ENCODE assay signal across 28 cellular contexts in the genomic region with DNA sequence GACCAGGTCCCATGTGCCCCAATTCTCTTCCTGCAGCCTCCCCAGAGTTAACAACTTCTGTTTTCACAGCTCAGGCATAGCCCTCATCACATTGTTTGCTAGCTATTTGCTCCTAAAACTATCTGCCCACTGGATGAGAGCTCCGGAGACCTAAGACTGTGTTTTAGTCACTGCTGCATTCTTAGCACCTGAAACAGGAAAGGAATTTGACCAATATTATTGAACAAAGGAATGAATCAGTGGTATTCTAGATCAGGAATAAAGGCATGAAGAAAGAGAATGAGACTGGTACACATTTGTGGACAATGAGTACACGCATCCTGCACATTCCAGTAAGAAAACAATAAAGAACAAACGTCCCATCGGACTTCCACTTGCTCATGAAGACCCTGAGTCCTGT. TPM values are rescaled to one million over a fixed set of nuclear protein-coding genes. Genes with fewer than 3 reads are reported as not detected.
"Had no signal": no experiment of that assay in that cellular context is flagged by ENCODE, and none has a peak within 500 bp of the region (broad histone marks: within the 10 kb centered on the region; RNA-seq: fewer than 3 reads in every experiment).

No MANE protein-coding gene starts in this region.

- H3K27me3 Mint-ChIP-seq: activated CD4-positive, alpha-beta memory T cell treated with anti-CD3 and anti-CD28 coated beads, Interleukin-2, amount 10 ng/mL, durations not matched to agents 7 days and 5 days had no signal

- H3K36me3 Mint-ChIP-seq: activated naive CD8-positive, alpha-beta T cell treated with anti-CD3 and anti-CD28 coated beads, Interleukin-2, amount 10 ng/mL, durations not matched to agents 7 days and 5 days had no signal

- H3K36me3 ChIP-seq: adrenal gland, cardiac muscle cell, MG63, Peyer's patch had no signal

- ATAC-seq: activated CD4-positive, alpha-beta T cell treated with anti-CD3 and anti-CD28 coated beads for 36 hours; activated T-cell treated with anti-CD3 and anti-CD28 coated beads, Interleukin-2, amount 50 U/mL, for 72 hours; body of pancreas had no signal

- DNase-seq: activated CD4-positive, alpha-beta memory T cell treated with anti-CD3 and anti-CD28 coated beads, Interleukin-2, amount 10 ng/mL, durations not matched to agents 7 days and 5 days; activated CD4-positive, alpha-beta T cell treated with anti-CD3 and anti-CD28 coated beads for 36 hours; activated CD4-positive, alpha-beta T cell treated with anti-CD3 and anti-CD28 coated beads, Interleukin-2, amount 50 U/mL, for 1 hour; activated CD8-positive, alpha-beta memory T cell treated with anti-CD3 and anti-CD28 coated beads, Interleukin-2, amount 50 U/mL, for 4 hours; activated gamma-delta T cell treated with Interleukin-2 at 50 U/mL for 16 hours; activated naive CD4-positive, alpha-beta T cell treated with anti-CD3 and anti-CD28 coated beads, Interleukin-2, amount 50 U/mL, for 16 hours; activated naive CD8-positive, alpha-beta T cell treated with anti-CD3 and anti-CD28 coated beads, Interleukin-2, amount 10 ng/mL, durations not matched to agents 7 days and 5 days; activated T-cell treated with anti-CD3 and anti-CD28 coated beads, Interleukin-2, amount 50 U/mL, for 72 hours; adrenal gland; anterior cingulate cortex; body of pancreas; MG63; MV-4-11; NCI-H1092 treated with DMSO at 0.1 percent for 48 hours; NCI-H1417 treated with DMSO at 0.1 percent for 48 hours; NCI-H1694; NCI-H2081; NCI-H510A treated with DMSO at 0.1 percent for 48 hours; NCI-H69; NK-92 treated with Interleukin-12 subunit alpha and Interleukin-12 subunit beta, amount 100 ng/mL, for 24 hours; OCI-M1; Peyer's patch; SHP77 treated with DMSO at 0.1 percent for 48 hours had no signal

- H3K9me3 ChIP-seq: adrenal gland, body of pancreas, MG63, Peyer's patch had no signal

- H3K4me3 Mint-ChIP-seq: activated CD4-positive, alpha-beta memory T cell treated with anti-CD3 and anti-CD28 coated beads, Interleukin-2, amount 10 ng/mL, durations not matched to agents 7 days and 5 days; activated CD4-positive, alpha-beta T cell treated with anti-CD3 and anti-CD28 coated beads for 36 hours; activated naive CD8-positive, alpha-beta T cell treated with anti-CD3 and anti-CD28 coated beads, Interleukin-2, amount 10 ng/mL, durations not matched to agents 7 days and 5 days; activated T-cell treated with anti-CD3 and anti-CD28 coated beads, Interleukin-2, amount 50 U/mL, for 72 hours; T-helper 1 cell treated with Interleukin-12 subunit alpha and Interleukin-12 subunit beta and Interleukin-4 antibody, amounts not matched to agents 30 μg/mL and 1 μg/mL, for 36 hours had no signal

- H3K4me3 ChIP-seq: adrenal gland, body of pancreas, cardiac muscle cell, MG63, Peyer's patch had no signal

- H3K27ac ChIP-seq: adrenal gland, body of pancreas, cardiac muscle cell, Peyer's patch, VCaP had no signal

- H3K27ac Mint-ChIP-seq: activated CD4-positive, alpha-beta memory T cell treated with anti-CD3 and anti-CD28 coated beads, Interleukin-2, amount 10 ng/mL, durations not matched to agents 7 days and 5 days; activated CD4-positive, alpha-beta T cell treated with anti-CD3 and anti-CD28 coated beads for 36 hours; activated naive CD8-positive, alpha-beta T cell treated with anti-CD3 and anti-CD28 coated beads, Interleukin-2, amount 10 ng/mL, durations not matched to agents 7 days and 5 days; activated T-cell treated with anti-CD3 and anti-CD28 coated beads, Interleukin-2, amount 50 U/mL, for 72 hours; activated T-helper 2 cell treated with anti-CD3 and anti-CD28 coated beads, Interferon-gamma antibody, Interleukin-2, Interleukin-4, amounts not matched to agents 10 μg/mL and 5 μg/mL and 100 μg/mL, durations not matched to agents 14 hours and 24 hours and 36 hours; T-helper 1 cell treated with Interleukin-12 subunit alpha and Interleukin-12 subunit beta and Interleukin-4 antibody, amounts not matched to agents 30 μg/mL and 1 μg/mL, for 36 hours had no signal

- H3K4me1 Mint-ChIP-seq: activated CD4-positive, alpha-beta memory T cell treated with anti-CD3 and anti-CD28 coated beads, Interleukin-2, amount 10 ng/mL, durations not matched to agents 7 days and 5 days; activated CD4-positive, alpha-beta T cell treated with anti-CD3 and anti-CD28 coated beads for 36 hours; activated naive CD8-positive, alpha-beta T cell treated with anti-CD3 and anti-CD28 coated beads, Interleukin-2, amount 10 ng/mL, durations not matched to agents 7 days and 5 days had no signal

- H3K9me3 Mint-ChIP-seq: activated CD4-positive, alpha-beta memory T cell treated with anti-CD3 and anti-CD28 coated beads, Interleukin-2, amount 10 ng/mL, durations not matched to agents 7 days and 5 days; activated naive CD8-positive, alpha-beta T cell treated with anti-CD3 and anti-CD28 coated beads, Interleukin-2, amount 10 ng/mL, durations not matched to agents 7 days and 5 days; activated T-helper 2 cell treated with anti-CD3 and anti-CD28 coated beads, Interferon-gamma antibody, Interleukin-2, Interleukin-4, amounts not matched to agents 10 μg/mL and 5 μg/mL and 100 μg/mL, durations not matched to agents 14 hours and 24 hours and 36 hours; T-helper 1 cell treated with Interleukin-12 subunit alpha and Interleukin-12 subunit beta and Interleukin-4 antibody, amounts not matched to agents 30 μg/mL and 1 μg/mL, for 36 hours had no signal

- H3K4me1 ChIP-seq: adrenal gland, body of pancreas, Peyer's patch had no signal

- H3K27me3 ChIP-seq: adrenal gland, body of pancreas, cardiac muscle cell, MG63, Peyer's patch had no signal

RNA-seq across cellular contexts. Expression of gene PPP1R17, which starts 54.8 kb away (rescaled TPM):
- total RNA-seq: activated CD4-positive, alpha-beta memory T cell treated with anti-CD3 and anti-CD28 coated beads, Interleukin-2, amount 10 ng/mL, durations not matched to agents 7 days and 5 days; activated CD4-positive, alpha-beta T cell treated with anti-CD3 and anti-CD28 coated beads for 36 hours; activated naive CD8-positive, alpha-beta T cell treated with anti-CD3 and anti-CD28 coated beads, Interleukin-2, amount 10 ng/mL, durations not matched to agents 7 days and 5 days; activated T-cell treated with anti-CD3 and anti-CD28 coated beads, Interleukin-2, amount 50 U/mL, for 72 hours; activated T-helper 2 cell treated with anti-CD3 and anti-CD28 coated beads, Interferon-gamma antibody, Interleukin-2, Interleukin-4, amounts not matched to agents 10 μg/mL and 5 μg/mL and 100 μg/mL, durations not matched to agents 14 hours and 24 hours and 36 hours; body of pancreas; cardiac muscle cell; Peyer's patch; SK-MEL-5 had no signal
- polyA plus RNA-seq: cardiac muscle cell had no signal
